In the genomic region with DNA sequence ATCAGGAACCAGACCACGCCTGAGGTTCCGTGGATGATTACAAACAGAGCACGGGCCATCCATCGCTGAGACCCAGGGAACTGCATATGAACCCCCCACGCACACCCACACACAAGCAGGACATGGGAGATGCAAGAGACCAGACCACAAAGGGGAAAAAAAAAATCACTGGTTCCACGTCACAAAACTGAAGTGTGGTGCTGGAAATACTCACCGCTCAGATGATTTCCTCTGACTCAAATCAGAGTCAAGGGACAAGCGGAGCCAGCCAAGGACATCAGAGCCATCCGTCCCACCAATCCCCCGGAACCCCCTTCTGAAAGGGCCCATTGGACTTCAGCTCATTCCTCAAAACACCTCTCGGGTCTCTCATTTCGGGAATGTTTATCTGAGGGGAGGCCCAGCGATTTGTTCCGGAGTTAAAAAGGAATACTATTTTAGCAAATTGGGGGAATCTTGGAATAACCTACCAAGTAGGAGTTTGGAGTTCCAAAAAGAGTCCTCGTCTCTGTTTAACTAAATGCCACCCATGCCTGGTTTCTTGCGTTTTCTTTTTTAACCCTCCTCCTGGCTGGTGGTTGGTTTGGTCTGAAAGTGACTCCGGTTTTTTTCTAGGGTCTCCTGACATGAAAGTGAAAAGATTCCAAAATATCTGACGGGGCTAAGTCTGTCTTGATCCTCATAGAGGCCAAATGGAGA, we compare ENCODE assay signal across 9 cellular contexts. TPM values are rescaled to one million over a fixed set of nuclear protein-coding genes. Genes with fewer than 3 reads are reported as not detected.
DNase-seq lines count a peak whose midpoint lies in the region; ATAC-seq, FAIRE-seq and TF ChIP-seq lines count a peak whose summit lies in the region.
"Had no signal": no experiment of that assay in that cellular context is flagged by ENCODE, and none has a peak within 500 bp of the region (broad histone marks: within the 10 kb centered on the region; RNA-seq: fewer than 3 reads in every experiment).

No MANE protein-coding gene starts in this region.

- H3K4me3 ChIP-seq in mucosa of descending colon: no peak overlapping the region
- H3K4me3 ChIP-seq: SJSA1 had no signal

- H3K4me3 Mint-ChIP-seq in activated T-helper 17 cell treated with anti-CD3 and anti-CD28 coated beads, Interleukin-2, amount 50 U/mL, for 72 hours: peak overlapping the region; percentile 62

- peaks cover 10% of the 10 kb centered on the region for H3K4me1 Mint-ChIP-seq in activated T-helper 17 cell treated with anti-CD3 and anti-CD28 coated beads, Interleukin-2, amount 50 U/mL, for 72 hours

- no peak for DNase-seq in GM18507 (ENCODE audit: extremely low spot score, insufficient read length, low read depth)
- DNase-seq in mucosa of descending colon: no peak
- DNase-seq in Kasumi-1 (lab: John Stamatoyannopoulos, UW): no peak
- no peak for DNase-seq in SIG-M5 treated with dmso at 0.1 percent for 504 hours (lab: John Stamatoyannopoulos, UW; ENCODE audit: unreplicated experiment)
- no peak for DNase-seq in hippocampal formation (lab: John Stamatoyannopoulos, UW)

- no peaks in the 10 kb centered on the region for H3K9me3 Mint-ChIP-seq in activated T-helper 17 cell treated with anti-CD3 and anti-CD28 coated beads, Interleukin-2, amount 50 U/mL, for 72 hours

- H3K27ac Mint-ChIP-seq in activated T-helper 17 cell treated with anti-CD3 and anti-CD28 coated beads, Interleukin-2, amount 50 U/mL, for 72 hours: peak overlapping the region; percentile 87

- H3K27me3 Mint-ChIP-seq in activated T-helper 17 cell treated with anti-CD3 and anti-CD28 coated beads, Interleukin-2, amount 50 U/mL, for 72 hours: no peaks in the 10 kb centered on the region

- intact Hi-C loops in mucosa of descending colon (cut with DNase I, micrococcal nuclease): no loop called here

- peak; percentile 95 for FAIRE-seq in GM18507 (lab: Jason Lieb, UNC)

- H3K36me3 ChIP-seq in mucosa of descending colon (ENCODE audit: low read depth): no peaks in the 10 kb centered on the region
- H3K36me3 ChIP-seq: SJSA1 had no signal

- no peaks in the 10 kb centered on the region for H3K36me3 Mint-ChIP-seq in activated T-helper 17 cell treated with anti-CD3 and anti-CD28 coated beads, Interleukin-2, amount 50 U/mL, for 72 hours (ENCODE audit: low read depth)

- H3K9me3 ChIP-seq in mucosa of descending colon: no peaks in the 10 kb centered on the region
- H3K9me3 ChIP-seq: SJSA1 had no signal

- ATAC-seq in HG02610 (IDR thresholded peaks at IDR 0.05; ENCODE audit: unreplicated experiment): peak; percentile 62
- ATAC-seq in activated T-helper 17 cell treated with anti-CD3 and anti-CD28 coated beads, Interleukin-2, amount 50 U/mL, for 72 hours (replicated peaks): peak; percentile 90
- ATAC-seq in mucosa of descending colon: peak; percentile 46
- no peak for ATAC-seq in HG02571 (IDR thresholded peaks at IDR 0.05; ENCODE audit: unreplicated experiment)

- TF ChIP-seq CTCF in mucosa of descending colon (IDR thresholded peaks at IDR 0.05): no peak

- no peaks in the 10 kb centered on the region for H3K4me1 ChIP-seq in mucosa of descending colon (ENCODE audit: low read depth)

RNA-seq across cellular contexts. Expression of a gene that starts 15.0 kb away (rescaled TPM):
- total RNA-seq in activated T-helper 17 cell treated with anti-CD3 and anti-CD28 coated beads, Interleukin-2, amount 50 U/mL, for 72 hours: 10 to 100 TPM; 23.7 to 31.8 TPM
- total RNA-seq in mucosa of descending colon: 10 to 100 TPM; 20.8 to 30.1 (median 23.2) TPM

RNA-seq across cellular contexts. Expression of a gene that starts 55.3 kb away (rescaled TPM):
- 100 to 1,000 TPM; 145 to 283 TPM for total RNA-seq in activated T-helper 17 cell treated with anti-CD3 and anti-CD28 coated beads, Interleukin-2, amount 50 U/mL, for 72 hours
- total RNA-seq in mucosa of descending colon: 100 to 1,000 TPM in 2 of 3 donors, 10 to 100 TPM in 1; 91.6 to 127 (median 110) TPM

RNA-seq across cellular contexts. Expression of a gene that starts 57.3 kb away (rescaled TPM):
- total RNA-seq in activated T-helper 17 cell treated with anti-CD3 and anti-CD28 coated beads, Interleukin-2, amount 50 U/mL, for 72 hours: 10 to 100 TPM; 64.5 to 71.9 TPM
- 10 to 100 TPM in 2 of 3 donors, 1 to 10 TPM in 1; 6.8 to 20.3 (median 12.4) TPM for total RNA-seq in mucosa of descending colon

RNA-seq across cellular contexts. Expression of a gene that starts 57.3 kb away (rescaled TPM):
- 10 to 100 TPM; 20.9 to 40.2 TPM for total RNA-seq in activated T-helper 17 cell treated with anti-CD3 and anti-CD28 coated beads, Interleukin-2, amount 50 U/mL, for 72 hours
- total RNA-seq in mucosa of descending colon: 10 to 100 TPM; 16.5 to 18.8 (median 17.2) TPM
